In genomic region chr6:142633317-142633716, GRCh38 we compare ENCODE assay signal across 23 cellular contexts.
DNase-seq lines count a peak whose midpoint lies in the region; ATAC-seq and TF ChIP-seq lines count a peak whose summit lies in the region.
"Had no signal": no experiment of that assay in that cellular context is flagged by ENCODE, and none has a peak within 500 bp of the region (broad histone marks: within the 10 kb centered on the region; RNA-seq: fewer than 3 reads in every experiment).

No MANE protein-coding gene starts in this region.

- H3K27ac Mint-ChIP-seq in naive thymus-derived CD4-positive, alpha-beta T cell: no peak overlapping the region
- H3K27ac Mint-ChIP-seq: B cell; CD4-positive, CD25-positive, alpha-beta regulatory T cell; CD8-positive, alpha-beta memory T cell had no signal

- H3K4me3 Mint-ChIP-seq in naive thymus-derived CD4-positive, alpha-beta T cell: no peak overlapping the region
- H3K4me3 Mint-ChIP-seq: B cell; CD4-positive, alpha-beta memory T cell; CD4-positive, CD25-positive, alpha-beta regulatory T cell; CD8-positive, alpha-beta memory T cell had no signal

- no peaks in the 10 kb centered on the region for H3K36me3 ChIP-seq in tibial nerve
- no peaks in the 10 kb centered on the region for H3K36me3 ChIP-seq in naive thymus-derived CD4-positive, alpha-beta T cell (ENCODE audit: control insufficient read depth in 2 of 3, insufficient read depth in 3 of 3, low read length in 3 of 3)
- H3K36me3 ChIP-seq: BLaER1 treated with 17β-estradiol and CSF1 and Interleukin-3, amounts not matched to agents 10 nM and 100 nM had no signal

- DNase-seq in EH (ENCODE audit: low read depth): peak; percentile 16
- peak; percentile 87 for DNase-seq in M059J (ENCODE audit: low read depth)
- peak; percentile 49 for DNase-seq in RPMI7951 (ENCODE audit: low read depth)
- no peak for DNase-seq in tibial nerve (ENCODE audit: low spot score in 2 of 2)
- no peak for DNase-seq in CD1c-positive myeloid dendritic cell (ENCODE audit: extremely low spot score)
- DNase-seq in naive thymus-derived CD4-positive, alpha-beta T cell: no peak
- DNase-seq: AML-193; CD4-positive, alpha-beta memory T cell; CD4-positive, CD25-positive, alpha-beta regulatory T cell; CD8-positive, alpha-beta memory T cell; COR-L47; DMS 273 treated with DMSO at 0.1 percent for 48 hours; DMS153; DMS53; DMS79; DND-41; GDM1 had no signal

- POLR2A ChIA-PET in naive thymus-derived CD4-positive, alpha-beta T cell (lab: Charles Lee): interaction anchor here (1.2 kb wide), 1 partner anchor 9 kb away, joined by 3 read pairs; no protein-coding TSS in a partner anchor

- H3K9me3 Mint-ChIP-seq in naive thymus-derived CD4-positive, alpha-beta T cell: no peaks in the 10 kb centered on the region
- H3K9me3 Mint-ChIP-seq: CD8-positive, alpha-beta memory T cell had no signal

- no peaks in the 10 kb centered on the region for H3K9me3 ChIP-seq in tibial nerve
- H3K9me3 ChIP-seq in naive thymus-derived CD4-positive, alpha-beta T cell (ENCODE audit: control insufficient read depth in 2 of 3, low read length in 3 of 3): no peaks in the 10 kb centered on the region
- H3K9me3 ChIP-seq: A549; BLaER1 treated with 17β-estradiol and CSF1 and Interleukin-3, amounts not matched to agents 10 nM and 100 nM had no signal

- intact Hi-C loops in naive thymus-derived CD4-positive, alpha-beta T cell (cut with micrococcal nuclease): no loop called here

- CTCF ChIA-PET in naive thymus-derived CD4-positive, alpha-beta T cell (lab: Charles Lee): no interaction called here

- TF ChIP-seq CTCF in tibial nerve (IDR thresholded peaks at IDR 0.05): no peak

- no peaks in the 10 kb centered on the region for H3K27me3 ChIP-seq in tibial nerve
- no peaks in the 10 kb centered on the region for H3K27me3 ChIP-seq in naive thymus-derived CD4-positive, alpha-beta T cell (ENCODE audit: control insufficient read depth in 2 of 2, insufficient read depth in 2 of 2, low read length in 2 of 2)
- H3K27me3 ChIP-seq: BLaER1 treated with 17β-estradiol and CSF1 and Interleukin-3, amounts not matched to agents 10 nM and 100 nM had no signal

- no peaks in the 10 kb centered on the region for H3K36me3 Mint-ChIP-seq in naive thymus-derived CD4-positive, alpha-beta T cell
- H3K36me3 Mint-ChIP-seq: CD4-positive, alpha-beta memory T cell; CD4-positive, CD25-positive, alpha-beta regulatory T cell; CD8-positive, alpha-beta memory T cell had no signal

- H3K4me1 ChIP-seq in tibial nerve: no peaks in the 10 kb centered on the region
- peaks cover 0 to 8% of the 10 kb centered on the region in 2 donors for H3K4me1 ChIP-seq in naive thymus-derived CD4-positive, alpha-beta T cell (ENCODE audit: control insufficient read depth in 2 of 2, insufficient read depth in 2 of 2, low read length in 2 of 2)
- H3K4me1 ChIP-seq: A549; BLaER1 treated with 17β-estradiol and CSF1 and Interleukin-3, amounts not matched to agents 10 nM and 100 nM had no signal

- no peak for TF ChIP-seq POLR2A in tibial nerve (IDR thresholded peaks at IDR 0.05)

- no peak overlapping the region for H3K4me3 ChIP-seq in tibial nerve
- H3K4me3 ChIP-seq in naive thymus-derived CD4-positive, alpha-beta T cell (ENCODE audit: low read length): no peak overlapping the region
- H3K4me3 ChIP-seq: A549; BLaER1 treated with 17β-estradiol and CSF1 and Interleukin-3, amounts not matched to agents 10 nM and 100 nM; GM12878 had no signal

- peaks cover 5 to 20% (median 14%) of the 10 kb centered on the region in 7 donors for H3K4me1 Mint-ChIP-seq in naive thymus-derived CD4-positive, alpha-beta T cell
- H3K4me1 Mint-ChIP-seq: B cell had no signal

- no peaks in the 10 kb centered on the region for H3K27me3 Mint-ChIP-seq in naive thymus-derived CD4-positive, alpha-beta T cell

- H3K27ac ChIP-seq in tibial nerve: no peak overlapping the region
- H3K27ac ChIP-seq in naive thymus-derived CD4-positive, alpha-beta T cell (ENCODE audit: low read depth, low read length): no peak overlapping the region
- H3K27ac ChIP-seq: 22Rv1; A549; BLaER1 treated with 17β-estradiol and CSF1 and Interleukin-3, amounts not matched to agents 10 nM and 100 nM; C4-2B had no signal

- TF ChIP-seq EP300 in tibial nerve (IDR thresholded peaks at IDR 0.05): no peak

- no peak for ATAC-seq in naive thymus-derived CD4-positive, alpha-beta T cell
- ATAC-seq: A549, GM12878 had no signal

Comparison
In these comparisons a context has a peak if more than half of its experiments do, and no peak if none do; other contexts are left out.
1. DNase-seq: peak in EH (single experiment), M059J (single experiment) and RPMI7951 (single experiment); none in tibial nerve (0 of 2), CD1c-positive myeloid dendritic cell (single experiment) and naive thymus-derived CD4-positive, alpha-beta T cell (0 of 9).